9 cellular contexts compared by ENCODE assay signal in genomic region chr1:226692067-226692792, GRCh38. TPM values are rescaled to one million over a fixed set of nuclear protein-coding genes. Genes with fewer than 3 reads are reported as not detected.
DNase-seq lines count a peak whose midpoint lies in the region; ATAC-seq and TF ChIP-seq lines count a peak whose summit lies in the region.
"Had no signal": no experiment of that assay in that cellular context is flagged by ENCODE, and none has a peak within 500 bp of the region (broad histone marks: within the 10 kb centered on the region; RNA-seq: fewer than 3 reads in every experiment).

No MANE protein-coding gene starts in this region.

- TF ChIP-seq EP300 in stomach (IDR thresholded peaks at IDR 0.05) = no peak

- H3K27me3 ChIP-seq in lower lobe of right lung (ENCODE audit: low read depth) (no peaks in the 10 kb centered on the region), stomach (no peaks in the 10 kb centered on the region)

- H3K4me3 ChIP-seq in lower lobe of right lung (no peak overlapping the region), stomach (no peak overlapping the region)

- H3K4me1 Mint-ChIP-seq in activated T-cell treated with anti-CD3 and anti-CD28 coated beads, Interleukin-2, amount 50 U/mL, for 72 hours (ENCODE audit: low read depth) = peaks cover 93% of the 10 kb centered on the region
- peaks cover 38% of the 10 kb centered on the region for H3K4me1 Mint-ChIP-seq in WTC11
- H3K4me1 Mint-ChIP-seq in HFFc6 (ENCODE audit: low read depth) = peaks cover 8% of the 10 kb centered on the region

- no peak for TF ChIP-seq POLR2A in stomach (IDR thresholded peaks at IDR 0.05)

- H3K4me1 ChIP-seq in lower lobe of right lung = peaks cover 64% of the 10 kb centered on the region
- H3K4me1 ChIP-seq in stomach = peaks cover 23 to 95% (median 59%) of the 10 kb centered on the region in 4 donors

- no peaks in the 10 kb centered on the region for H3K27me3 Mint-ChIP-seq in activated T-cell treated with anti-CD3 and anti-CD28 coated beads, Interleukin-2, amount 50 U/mL, for 72 hours (ENCODE audit: low read depth)
- no peaks in the 10 kb centered on the region for H3K27me3 Mint-ChIP-seq in WTC11 (ENCODE audit: low read depth)
- H3K27me3 Mint-ChIP-seq in HFFc6 (ENCODE audit: insufficient read depth) = peaks cover 18% of the 10 kb centered on the region

- H3K9me3 ChIP-seq in lower lobe of right lung (no peaks in the 10 kb centered on the region), stomach (no peaks in the 10 kb centered on the region)

- TF ChIP-seq CTCF in lower lobe of right lung (IDR thresholded peaks at IDR 0.05) (no peak), stomach (IDR thresholded peaks at IDR 0.05) (no peak), WTC11 (IDR thresholded peaks at IDR 0.05) (no peak), HFFc6 (IDR thresholded peaks at IDR 0.05) (no peak)

- H3K27ac Mint-ChIP-seq in activated T-cell treated with anti-CD3 and anti-CD28 coated beads, Interleukin-2, amount 50 U/mL, for 72 hours = peak overlapping the region; percentile 96
- no peak overlapping the region; the same call in 1 of the 2 replicates for H3K27ac Mint-ChIP-seq in WTC11
- H3K27ac Mint-ChIP-seq in HFFc6 = no peak overlapping the region

- H3K9me3 Mint-ChIP-seq in activated T-cell treated with anti-CD3 and anti-CD28 coated beads, Interleukin-2, amount 50 U/mL, for 72 hours = no peaks in the 10 kb centered on the region
- H3K9me3 Mint-ChIP-seq in WTC11 = no peaks in the 10 kb centered on the region
- no peaks in the 10 kb centered on the region for H3K9me3 Mint-ChIP-seq in HFFc6

- H3K4me3 Mint-ChIP-seq in activated T-cell treated with anti-CD3 and anti-CD28 coated beads, Interleukin-2, amount 50 U/mL, for 72 hours = peak overlapping the region; percentile 72 to 84
- H3K4me3 Mint-ChIP-seq in WTC11 = no peak overlapping the region
- H3K4me3 Mint-ChIP-seq in HFFc6 = no peak overlapping the region

- H3K27ac ChIP-seq in lower lobe of right lung (peak overlapping the region; percentile 61), stomach (peak overlapping the region in 4 of 5 donors; percentile 68 to 99 (median 76))

- WGBS in stomach, 5 donors = 58 to 84% (median 75%) methylated on average over 4 of the region's 4 CpGs

- DNase-seq in activated T-cell treated with anti-CD3 and anti-CD28 coated beads, Interleukin-2, amount 50 U/mL, for 1 hour = peak; percentile 17
- DNase-seq in activated T-cell treated with anti-CD3 and anti-CD28 coated beads for 4 hours (no peak), lower lobe of right lung (no peak), stomach (no peak), medulla oblongata (ENCODE audit: extremely low spot score) (no peak), WTC11 (ENCODE audit: low spot score) (no peak), HFFc6 (no peak)
- DNase-seq in activated T-cell treated with anti-CD3 and anti-CD28 coated beads, Interleukin-2, amount 50 U/mL, for 72 hours = no peak
- DNase-seq: NCI-H2029 treated with DMSO at 0.1 percent for 48 hours had no signal

- ATAC-seq in activated T-cell treated with anti-CD3 and anti-CD28 coated beads, Interleukin-2, amount 50 U/mL, for 72 hours (replicated peaks in 1 of 2) = no peak
- no peak for ATAC-seq in lower lobe of right lung
- no peak for ATAC-seq in WTC11

- H3K36me3 ChIP-seq in lower lobe of right lung = peaks cover 11% of the 10 kb centered on the region
- H3K36me3 ChIP-seq in stomach = no peaks in the 10 kb centered on the region

- POLR2A ChIA-PET in WTC11 (lab: Charles Lee) = no interaction called here

- peaks cover 4% of the 10 kb centered on the region in 2 donors for H3K36me3 Mint-ChIP-seq in activated T-cell treated with anti-CD3 and anti-CD28 coated beads, Interleukin-2, amount 50 U/mL, for 72 hours (ENCODE audit: insufficient read depth in 2 of 2)
- H3K36me3 Mint-ChIP-seq in WTC11 (no peaks in the 10 kb centered on the region), HFFc6 (ENCODE audit: low read depth) (no peaks in the 10 kb centered on the region)

- CTCF ChIA-PET in WTC11 (lab: Charles Lee) = interaction anchor here (1.1 to 2.5 kb wide), 3 partner anchors 28 to 66 kb away, joined by 3 to 8 read pairs (median 3); no protein-coding TSS in a partner anchor

- intact Hi-C loops in lower lobe of right lung (cut with DNase I) (no loop called here), stomach (cut with DNase I; ENCODE audit: low total_unique reads) (no loop called here)

TF ChIP-seq in WTC11, 78 proteins besides CTCF, POLR2A, EP300 and RAD21 (continues in another document):
- TF ChIP-seq ZNF281 (CRISPR knock-in tag; IDR thresholded peaks at IDR 0.05) (no peak), RELA (CRISPR knock-in tag; IDR thresholded peaks at IDR 0.05; ENCODE audit: borderline replicate concordance) (no peak), USF1 (CRISPR knock-in tag; IDR thresholded peaks at IDR 0.05) (no peak), TEAD1 (CRISPR knock-in tag; IDR thresholded peaks at IDR 0.05) (no peak), ATF3 (CRISPR knock-in tag; conservative IDR thresholded peaks at IDR 0.05) (no peak), STAT6 (CRISPR knock-in tag; conservative IDR thresholded peaks at IDR 0.05; ENCODE audit: low read depth) (no peak)

RNA-seq across cellular contexts. Expression of gene ITPKB, which starts 46.9 kb away (rescaled TPM):
- 10 to 100 TPM; 50.7 to 58.0 TPM for total RNA-seq in activated T-cell treated with anti-CD3 and anti-CD28 coated beads, Interleukin-2, amount 50 U/mL, for 72 hours
- total RNA-seq in lower lobe of right lung (42.3 TPM), stomach (10 to 100 TPM; 16.4 to 38.8 (median 24.6) TPM), WTC11 (2021) (13.1 to 15.6 TPM (median 13.5 TPM) in 3 replicates)
- 1 to 10 TPM; 3.8 to 5.4 (median 4.4) TPM for polyA plus RNA-seq in stomach
- total RNA-seq in HFFc6 (2021; fragmentation: NEBNext Ultra II Directional; extraction: Animal tissue kit (Norgen Biotek cat#: 25700)) = 1 to 10 TPM; 1.7 to 3.0 (median 2.2) TPM

Comparison
In these comparisons a context has a peak if more than half of its experiments do, and no peak if none do; other contexts are left out.
1. H3K4me3 Mint-ChIP-seq: peak in activated T-cell treated with anti-CD3 and anti-CD28 coated beads, Interleukin-2, amount 50 U/mL, for 72 hours (2 of 2); none in WTC11 (single experiment) and HFFc6 (single experiment).